Comparison of ENCODE assay signal across 25 cellular contexts in genomic region chr14:101197595-101198397, GRCh38.
DNase-seq lines count a peak whose midpoint lies in the region; ATAC-seq and TF ChIP-seq lines count a peak whose summit lies in the region.
"Had no signal": no experiment of that assay in that cellular context is flagged by ENCODE, and none has a peak within 500 bp of the region (broad histone marks: within the 10 kb centered on the region; RNA-seq: fewer than 3 reads in every experiment).

No MANE protein-coding gene starts in this region.

- TF ChIP-seq CTCF in endodermal cell (conservative IDR thresholded peaks at IDR 0.05) = no peak
- TF ChIP-seq CTCF in osteocyte (IDR thresholded peaks at IDR 0.05) = no peak
- no peak for TF ChIP-seq CTCF in vagina (IDR thresholded peaks at IDR 0.05)
- TF ChIP-seq CTCF in prostate gland (IDR thresholded peaks at IDR 0.05) = no peak

- H3K27me3 Mint-ChIP-seq in endodermal cell (ENCODE audit: insufficient read depth) (no peaks in the 10 kb centered on the region), osteocyte (ENCODE audit: unreplicated experiment) (peaks cover 4% of the 10 kb centered on the region)
- H3K27me3 Mint-ChIP-seq: activated CD4-positive, alpha-beta T cell treated with anti-CD3 and anti-CD28 coated beads, Interleukin-2, amount 10 ng/mL, durations not matched to agents 24 days and 14 days; activated naive CD4-positive, alpha-beta T cell treated with anti-CD3 and anti-CD28 coated beads, Interleukin-2, amount 50 U/mL, for 24 hours had no signal

- TF ChIP-seq POLR2A in vagina (IDR thresholded peaks at IDR 0.05) (no peak), prostate gland (IDR thresholded peaks at IDR 0.05) (no peak)

- no peaks in the 10 kb centered on the region for H3K27me3 ChIP-seq in endodermal cell (ENCODE audit: control insufficient read depth, insufficient read depth, low read length, poor library complexity, severe bottlenecking)
- no peaks in the 10 kb centered on the region for H3K27me3 ChIP-seq in vagina
- no peaks in the 10 kb centered on the region for H3K27me3 ChIP-seq in prostate gland (replicated peaks; ENCODE audit: insufficient read depth)
- H3K27me3 ChIP-seq: colonic mucosa, upper lobe of left lung had no signal

- no peaks in the 10 kb centered on the region for H3K36me3 Mint-ChIP-seq in endodermal cell (ENCODE audit: low read depth)
- H3K36me3 Mint-ChIP-seq in osteocyte (ENCODE audit: unreplicated experiment) = no peaks in the 10 kb centered on the region
- H3K36me3 Mint-ChIP-seq: activated naive CD4-positive, alpha-beta T cell treated with anti-CD3 and anti-CD28 coated beads, Interleukin-2, amount 50 U/mL, for 24 hours; CD4-positive, alpha-beta memory T cell had no signal

- WGBS in endodermal cell (ENCODE audit: insufficient coverage in 1 of 2, insufficient read length in 1 of 2), 2 experiments = 93 to 94% methylated on average over 13 to 18 of the region's 18 CpGs
- WGBS in prostate gland = 81% methylated on average over 13 of the region's 18 CpGs

- no peaks in the 10 kb centered on the region for H3K9me3 ChIP-seq in endodermal cell (ENCODE audit: control insufficient read depth, low read length)
- H3K9me3 ChIP-seq in vagina = no peaks in the 10 kb centered on the region
- no peaks in the 10 kb centered on the region for H3K9me3 ChIP-seq in prostate gland
- H3K9me3 ChIP-seq: breast epithelium, colonic mucosa, upper lobe of left lung had no signal

- intact Hi-C loops in vagina (cut with DNase I) = no loop called here
- intact Hi-C loops in prostate gland (cut with DNase I) = no loop called here

- H3K4me1 Mint-ChIP-seq in endodermal cell (peaks cover 17% of the 10 kb centered on the region), osteocyte (ENCODE audit: unreplicated experiment) (no peaks in the 10 kb centered on the region)
- H3K4me1 Mint-ChIP-seq: activated CD4-positive, alpha-beta T cell treated with anti-CD3 and anti-CD28 coated beads, Interleukin-2, amount 10 ng/mL, durations not matched to agents 24 days and 14 days; activated naive CD4-positive, alpha-beta T cell treated with anti-CD3 and anti-CD28 coated beads, Interleukin-2, amount 50 U/mL, for 24 hours; CD4-positive, alpha-beta memory T cell had no signal

- H3K4me3 ChIP-seq in endodermal cell (ENCODE audit: low read length) = no peak overlapping the region
- H3K4me3 ChIP-seq in vagina = no peak overlapping the region
- H3K4me3 ChIP-seq in prostate gland = no peak overlapping the region
- H3K4me3 ChIP-seq: breast epithelium, colonic mucosa, lung, skin epidermis, upper lobe of left lung had no signal

- ATAC-seq in GM18861 (IDR thresholded peaks at IDR 0.05; ENCODE audit: unreplicated experiment) = no peak
- ATAC-seq: effector memory CD8-positive, alpha-beta T cell had no signal

- no peaks in the 10 kb centered on the region for H3K36me3 ChIP-seq in endodermal cell (ENCODE audit: control insufficient read depth, insufficient read depth, low read length)
- H3K36me3 ChIP-seq in vagina = no peaks in the 10 kb centered on the region
- H3K36me3 ChIP-seq in prostate gland = no peaks in the 10 kb centered on the region
- H3K36me3 ChIP-seq: breast epithelium, colonic mucosa, upper lobe of left lung, WERI-Rb-1 had no signal

- H3K4me1 ChIP-seq in endodermal cell (ENCODE audit: control insufficient read depth, insufficient read depth, low read length) = no peaks in the 10 kb centered on the region
- no peaks in the 10 kb centered on the region for H3K4me1 ChIP-seq in vagina
- no peaks in the 10 kb centered on the region for H3K4me1 ChIP-seq in prostate gland (replicated peaks)
- H3K4me1 ChIP-seq: breast epithelium, colonic mucosa, upper lobe of left lung had no signal

- peak; percentile 53 for DNase-seq in activated effector memory CD4-positive, alpha-beta T cell treated with anti-CD3 and anti-CD28 coated beads, Interleukin-2, amount 50 U/mL, for 16 hours
- DNase-seq in activated effector memory CD4-positive, alpha-beta T cell treated with Interleukin-2 at 50 U/mL for 16 hours = no peak
- DNase-seq in endodermal cell = peak; percentile 24
- DNase-seq in osteocyte (ENCODE audit: extremely low spot score, unreplicated experiment) = peak; percentile 73
- peak; percentile 82 to 93 for DNase-seq in vagina (ENCODE audit: extremely low spot score in 2 of 2)
- DNase-seq in caudate nucleus (lab: John Stamatoyannopoulos, UW) = no peak
- DNase-seq in prostate gland (ENCODE audit: low spot score) = no peak
- DNase-seq: activated CD4-positive, alpha-beta T cell treated with anti-CD3 and anti-CD28 coated beads, Interleukin-2, amount 10 ng/mL, durations not matched to agents 24 days and 14 days; CD4-positive, alpha-beta memory T cell; colonic mucosa; effector memory CD8-positive, alpha-beta T cell; foreskin fibroblast; GOT3; IMR-90; NCI-H1092; NCI-H524 treated with DMSO at 0.1 percent for 48 hours; SHP77; T-helper 9 cell; WERI-Rb-1 had no signal

- peaks cover 3% of the 10 kb centered on the region for H3K9me3 Mint-ChIP-seq in endodermal cell
- no peaks in the 10 kb centered on the region for H3K9me3 Mint-ChIP-seq in osteocyte (ENCODE audit: unreplicated experiment)
- H3K9me3 Mint-ChIP-seq: activated CD4-positive, alpha-beta T cell treated with anti-CD3 and anti-CD28 coated beads, Interleukin-2, amount 10 ng/mL, durations not matched to agents 24 days and 14 days; activated naive CD4-positive, alpha-beta T cell treated with anti-CD3 and anti-CD28 coated beads, Interleukin-2, amount 50 U/mL, for 24 hours; effector memory CD8-positive, alpha-beta T cell had no signal

- no peak overlapping the region for H3K27ac ChIP-seq in endodermal cell (ENCODE audit: low read depth, low read length)
- no peak overlapping the region for H3K27ac ChIP-seq in vagina
- H3K27ac ChIP-seq in caudate nucleus (ENCODE audit: low read depth, low read length) = no peak overlapping the region
- H3K27ac ChIP-seq in prostate gland = no peak overlapping the region
- H3K27ac ChIP-seq: breast epithelium, colonic mucosa, skin epidermis, upper lobe of left lung, WERI-Rb-1 had no signal

- H3K4me3 Mint-ChIP-seq in endodermal cell (no peak overlapping the region), osteocyte (ENCODE audit: unreplicated experiment) (no peak overlapping the region)
- H3K4me3 Mint-ChIP-seq: activated CD4-positive, alpha-beta T cell treated with anti-CD3 and anti-CD28 coated beads, Interleukin-2, amount 10 ng/mL, durations not matched to agents 24 days and 14 days; activated naive CD4-positive, alpha-beta T cell treated with anti-CD3 and anti-CD28 coated beads, Interleukin-2, amount 50 U/mL, for 24 hours; CD4-positive, alpha-beta memory T cell; effector memory CD8-positive, alpha-beta T cell had no signal

- no peak overlapping the region for H3K9ac ChIP-seq in endodermal cell (ENCODE audit: extremely low read depth, low read length, poor library complexity, severe bottlenecking)

- H3K27ac Mint-ChIP-seq in endodermal cell (no peak overlapping the region), osteocyte (ENCODE audit: unreplicated experiment) (no peak overlapping the region)
- H3K27ac Mint-ChIP-seq: activated CD4-positive, alpha-beta T cell treated with anti-CD3 and anti-CD28 coated beads, Interleukin-2, amount 10 ng/mL, durations not matched to agents 24 days and 14 days; activated naive CD4-positive, alpha-beta T cell treated with anti-CD3 and anti-CD28 coated beads, Interleukin-2, amount 50 U/mL, for 24 hours; CD4-positive, alpha-beta memory T cell; effector memory CD8-positive, alpha-beta T cell had no signal

Comparison
In these comparisons a context has a peak if more than half of its experiments do, and no peak if none do; other contexts are left out.
1. DNase-seq: peak in activated effector memory CD4-positive, alpha-beta T cell treated with anti-CD3 and anti-CD28 coated beads, Interleukin-2, amount 50 U/mL, for 16 hours (single experiment), endodermal cell (single experiment), osteocyte (single experiment) and vagina (2 of 2); none in activated effector memory CD4-positive, alpha-beta T cell treated with Interleukin-2 at 50 U/mL for 16 hours (single experiment), caudate nucleus (0 of 61) and prostate gland (single experiment).